ENCODE assay signal across 2 cellular contexts in the genomic region with DNA sequence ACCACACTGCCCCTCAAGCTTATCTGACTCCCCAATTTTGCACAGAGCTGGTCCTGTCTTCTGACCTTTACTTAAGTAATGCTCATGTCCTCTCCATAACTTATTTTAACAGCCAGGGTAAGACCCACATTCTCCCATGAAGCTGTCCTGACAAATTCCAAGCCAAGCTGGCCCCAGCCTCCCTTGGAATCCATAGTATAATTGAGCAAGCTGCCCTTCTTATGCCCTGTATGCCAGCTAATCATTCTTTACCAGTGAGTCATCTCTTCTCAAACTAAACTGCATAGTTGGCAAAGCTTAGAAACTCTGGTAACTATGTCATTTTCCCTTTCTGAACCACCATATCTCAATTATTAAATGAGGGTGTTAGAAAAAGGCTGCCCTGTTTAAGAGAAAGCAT.
TF ChIP-seq lines count a peak whose summit lies in the region.

No MANE protein-coding gene starts in this region.

TF ChIP-seq in A549, 52 proteins besides CTCF, POLR2A, EP300 and RAD21 (continued from another document and continues in another):
- TF ChIP-seq REST (IDR thresholded peaks at IDR 0.05) (no peak), KDM1A (IDR thresholded peaks at IDR 0.05; ENCODE audit: low read depth) (no peak), TP53 (CRISPR knock-in tag; IDR thresholded peaks at IDR 0.05) (no peak), PHF8 (IDR thresholded peaks at IDR 0.05; ENCODE audit: borderline replicate concordance, low read depth) (no peak), CHD2 (IDR thresholded peaks at IDR 0.05; ENCODE audit: low read length, partially characterized antibody) (no peak), NR3C1 (IDR thresholded peaks at IDR 0.05) (no peak), RARB (CRISPR knock-in tag; IDR thresholded peaks at IDR 0.05) (no peak), ELK1 (IDR thresholded peaks at IDR 0.05; ENCODE audit: low read depth, low read length) (no peak), JUN (IDR thresholded peaks at IDR 0.05) (peak; percentile 13 to 51; a peak in 1 of 5 replicates), RCOR1 (IDR thresholded peaks at IDR 0.05; ENCODE audit: low read depth, low read length) (no peak), GATA3 (IDR thresholded peaks at IDR 0.05; ENCODE audit: borderline replicate concordance) (peak; percentile 58; the same call in 1 of the 2 replicates), FOXS1 (CRISPR knock-in tag; IDR thresholded peaks at IDR 0.05) (no peak), USF2 (IDR thresholded peaks at IDR 0.05) (no peak), HMGXB4 (CRISPR knock-in tag; IDR thresholded peaks at IDR 0.05; ENCODE audit: borderline replicate concordance) (no peak), NFE2L2 (conservative IDR thresholded peaks at IDR 0.05; ENCODE audit: low read length) (no peak), FOSL2 (IDR thresholded peaks at IDR 0.05) (peak; percentile 82; the same call in 1 of the 2 replicates), FOSL2 (CRISPR knock-in tag; IDR thresholded peaks at IDR 0.05) (peak; percentile 91), CBX8 (IDR thresholded peaks at IDR 0.05) (no peak), ZFP36 (IDR thresholded peaks at IDR 0.05; ENCODE audit: borderline replicate concordance, partially characterized antibody) (no peak), HEYL (CRISPR knock-in tag; IDR thresholded peaks at IDR 0.05) (no peak), EHMT2 (IDR thresholded peaks at IDR 0.05; ENCODE audit: low read depth) (no peak), BHLHE40 (IDR thresholded peaks at IDR 0.05; ENCODE audit: low read depth, low read length) (no peak), JUNB (IDR thresholded peaks at IDR 0.05) (peak; percentile 70), CEBPB (IDR thresholded peaks at IDR 0.05) (peak; percentile 62 to 95; a peak in 3 of 4 replicates), TFCP2L1 (CRISPR knock-in tag; IDR thresholded peaks at IDR 0.05) (no peak), ZSCAN20 (CRISPR knock-in tag; IDR thresholded peaks at IDR 0.05) (no peak), MAFK (IDR thresholded peaks at IDR 0.05; ENCODE audit: partially characterized antibody) (peak; percentile 94)
- TF ChIP-seq, protein P1, sequence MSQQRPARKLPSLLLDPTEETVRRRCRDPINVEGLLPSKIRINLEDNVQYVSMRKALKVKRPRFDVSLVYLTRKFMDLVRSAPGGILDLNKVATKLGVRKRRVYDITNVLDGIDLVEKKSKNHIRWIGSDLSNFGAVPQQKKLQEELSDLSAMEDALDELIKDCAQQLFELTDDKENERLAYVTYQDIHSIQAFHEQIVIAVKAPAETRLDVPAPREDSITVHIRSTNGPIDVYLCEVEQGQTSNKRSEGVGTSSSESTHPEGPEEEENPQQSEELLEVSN (IDR thresholded peaks at IDR 0.05; ENCODE audit: borderline replicate concordance, low read depth) = no peak

TF ChIP-seq in liver, 16 proteins besides CTCF, POLR2A, EP300 and RAD21 (continued from another document):
- TF ChIP-seq ATF3 (IDR thresholded peaks at IDR 0.05) = no peak
- no peak for TF ChIP-seq HNF4G (IDR thresholded peaks at IDR 0.05)
- peak in 1 of 2 donors; percentile 35 for TF ChIP-seq HNF4A (conservative IDR thresholded peaks at IDR 0.05)
- peak; percentile 31 for TF ChIP-seq YY1 (IDR thresholded peaks at IDR 0.05)
